8 cellular contexts compared by ENCODE assay signal in the genomic region with DNA sequence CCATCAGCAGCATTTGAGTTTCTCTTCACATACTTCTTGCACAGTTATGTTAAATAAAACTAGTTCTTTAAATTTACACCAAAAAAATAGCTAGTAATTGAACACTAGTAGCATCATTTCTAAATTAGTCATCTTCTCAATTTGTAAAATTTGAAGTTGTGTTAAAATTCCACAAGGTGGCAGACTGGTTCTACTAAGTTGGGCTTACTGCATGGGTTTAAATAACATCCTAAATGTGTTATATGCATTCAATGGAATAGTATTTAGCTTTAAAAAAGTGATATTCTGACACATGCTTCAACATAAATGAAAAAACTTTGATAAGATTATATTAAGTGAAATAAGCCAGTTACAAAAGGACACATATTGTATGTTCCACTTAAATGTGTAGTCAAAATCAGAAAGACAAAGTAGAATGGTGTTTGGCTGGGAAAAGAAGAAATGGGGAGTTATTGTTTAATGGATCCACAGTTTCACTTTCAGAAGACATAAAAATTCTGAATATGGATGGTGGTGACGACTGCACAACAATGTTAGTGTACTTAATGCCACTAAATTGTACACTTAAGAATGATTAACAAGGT. TPM values are rescaled to one million over a fixed set of nuclear protein-coding genes. Genes with fewer than 3 reads are reported as not detected.
DNase-seq lines count a peak whose midpoint lies in the region; ATAC-seq and TF ChIP-seq lines count a peak whose summit lies in the region.

No MANE protein-coding gene starts in this region.

- POLR2A ChIA-PET in A673 (lab: Charles Lee; ENCODE audit: low non-redundant PET): no interaction called here
- POLR2A ChIA-PET in WTC11 (lab: Charles Lee): no interaction called here

- TF ChIP-seq CTCF in A673 (conservative IDR thresholded peaks at IDR 0.05; ENCODE audit: low read depth, low read length) (peak; percentile 68), GM12874 (IDR thresholded peaks at IDR 0.05; ENCODE audit: insufficient read depth, low read depth, low read length) (peak; percentile 27; the same call in 1 of the 2 replicates), WTC11 (IDR thresholded peaks at IDR 0.05) (peak; percentile 41; the same call in 1 of the 2 replicates), right atrium auricular region (IDR thresholded peaks at IDR 0.05) (peak; percentile 28 to 69)

- peaks cover 5% of the 10 kb centered on the region; the same call in 1 of the 2 replicates for H3K9me3 Mint-ChIP-seq in WTC11
- H3K9me3 Mint-ChIP-seq in stimulated activated effector memory CD8-positive, alpha-beta T cell treated with anti-CD3 and anti-CD28 coated beads, Interleukin-12 subunit alpha, Interleukin-12 subunit beta, amount 100 ng/mL, for 72 hours: no peaks in the 10 kb centered on the region

- H3K9me3 ChIP-seq in A673 (ENCODE audit: low read depth, low read length, poor library complexity, severe bottlenecking) (no peaks in the 10 kb centered on the region), right atrium auricular region (no peaks in the 10 kb centered on the region)

- H3K27me3 Mint-ChIP-seq in WTC11 (ENCODE audit: low read depth): no peaks in the 10 kb centered on the region; the same call in 1 of the 2 replicates

- H3K27me3 ChIP-seq in A673 (replicated peaks; ENCODE audit: insufficient read depth, low read depth, low read length, poor library complexity) (no peaks in the 10 kb centered on the region), right atrium auricular region (no peaks in the 10 kb centered on the region)

- CTCF ChIA-PET in A673 (lab: Charles Lee): interaction anchor here (0.7 to 1.2 kb wide), 6 partner anchors 44 to 714 kb away, joined by 3 to 9 read pairs (median 4); no protein-coding TSS in a partner anchor
- CTCF ChIA-PET in WTC11 (lab: Charles Lee): interaction anchor here (0.6 to 2.5 kb wide), 16 partner anchors 10 to 488 kb away, joined by 3 to 44 read pairs (median 4); no protein-coding TSS in a partner anchor

- H3K27ac ChIP-seq in A673 (ENCODE audit: low read depth, low read length, poor library complexity, severe bottlenecking) (no peak overlapping the region), right atrium auricular region (no peak overlapping the region)

- no peak overlapping the region for H3K4me3 ChIP-seq in A673 (ENCODE audit: low read depth, low read length, poor library complexity, severe bottlenecking)
- no peak overlapping the region for H3K4me3 ChIP-seq in right atrium auricular region

- ATAC-seq in WTC11 (no peak), HG03521 (IDR thresholded peaks at IDR 0.05; ENCODE audit: unreplicated experiment) (no peak)
- ATAC-seq in stimulated activated effector memory CD8-positive, alpha-beta T cell treated with anti-CD3 and anti-CD28 coated beads, Interleukin-12 subunit alpha, Interleukin-12 subunit beta, amount 100 ng/mL, for 72 hours: peak; percentile 51

- DNase-seq in A673 (ENCODE audit: low spot score): peak; percentile 65
- DNase-seq in NCI-H2029 (lab: John Stamatoyannopoulos, UW): peak; percentile 30
- no peak for DNase-seq in WTC11 (ENCODE audit: low spot score)
- DNase-seq in right atrium auricular region (ENCODE audit: low spot score): no peak
- no peak for DNase-seq in stimulated activated effector memory CD8-positive, alpha-beta T cell treated with anti-CD3 and anti-CD28 coated beads, Interleukin-12 subunit alpha, Interleukin-12 subunit beta, amount 100 ng/mL, for 72 hours (ENCODE audit: low spot score in 2 of 2)
- no peak for DNase-seq in NCI-H1048 (lab: John Stamatoyannopoulos, UW)

- no peaks in the 10 kb centered on the region for H3K36me3 ChIP-seq in A673 (ENCODE audit: insufficient read depth, low read length, poor library complexity, severe bottlenecking)
- H3K36me3 ChIP-seq in right atrium auricular region: no peaks in the 10 kb centered on the region

- H3K27ac Mint-ChIP-seq in WTC11: no peak overlapping the region
- no peak overlapping the region for H3K27ac Mint-ChIP-seq in stimulated activated effector memory CD8-positive, alpha-beta T cell treated with anti-CD3 and anti-CD28 coated beads, Interleukin-12 subunit alpha, Interleukin-12 subunit beta, amount 100 ng/mL, for 72 hours

- H3K4me3 Mint-ChIP-seq in WTC11: no peak overlapping the region
- H3K4me3 Mint-ChIP-seq in stimulated activated effector memory CD8-positive, alpha-beta T cell treated with anti-CD3 and anti-CD28 coated beads, Interleukin-12 subunit alpha, Interleukin-12 subunit beta, amount 100 ng/mL, for 72 hours: no peak overlapping the region

- intact Hi-C loops in A673 (cut with micrococcal nuclease; ENCODE audit: unreplicated experiment): loop anchor here (1.0 to 2.0 kb wide), 3 partner anchors 188 to 661 kb away; no protein-coding TSS in a partner anchor

- H3K4me1 Mint-ChIP-seq in WTC11: no peaks in the 10 kb centered on the region
- H3K4me1 Mint-ChIP-seq in stimulated activated effector memory CD8-positive, alpha-beta T cell treated with anti-CD3 and anti-CD28 coated beads, Interleukin-12 subunit alpha, Interleukin-12 subunit beta, amount 100 ng/mL, for 72 hours: peaks cover 13% of the 10 kb centered on the region

- H3K36me3 Mint-ChIP-seq in WTC11: no peaks in the 10 kb centered on the region
- H3K36me3 Mint-ChIP-seq in stimulated activated effector memory CD8-positive, alpha-beta T cell treated with anti-CD3 and anti-CD28 coated beads, Interleukin-12 subunit alpha, Interleukin-12 subunit beta, amount 100 ng/mL, for 72 hours: no peaks in the 10 kb centered on the region

- H3K4me1 ChIP-seq in A673 (ENCODE audit: insufficient read depth, low read length, poor library complexity, severe bottlenecking): no peaks in the 10 kb centered on the region
- no peaks in the 10 kb centered on the region for H3K4me1 ChIP-seq in right atrium auricular region

- BruUV-seq in A673 (replicated peaks; lab: Mats Ljungman, UMichigan): no TSS peak

TF ChIP-seq in WTC11, 78 proteins besides CTCF, POLR2A, EP300 and RAD21:
- TF ChIP-seq JAZF1 (CRISPR knock-in tag; IDR thresholded peaks at IDR 0.05): no peak

RNA-seq across cellular contexts. Expression of gene RPRD1A, which starts 28.7 kb away (rescaled TPM):
- total RNA-seq in A673 (2021): 65.1 and 66.1 TPM in 2 replicates
- total RNA-seq in WTC11 (2021): 104 to 115 TPM (median 107 TPM) in 3 replicates
- 10 to 100 TPM; 34.2 to 51.7 TPM for total RNA-seq in right atrium auricular region

RNA-seq across cellular contexts. Expression of gene SLC39A6, which starts 33.1 kb away (rescaled TPM):
- total RNA-seq in A673 (2021): 58.1 and 70.7 TPM in 2 replicates
- 29.2 to 33.7 TPM (median 32.7 TPM) in 3 replicates for total RNA-seq in WTC11 (2021)
- 10 to 100 TPM; 15.9 to 20.0 TPM for total RNA-seq in right atrium auricular region

RNA-seq across cellular contexts. Expression of gene ELP2, which starts 33.7 kb away (rescaled TPM):
- 96.5 and 110 TPM in 2 replicates for total RNA-seq in A673 (2021)
- total RNA-seq in WTC11 (2021): 136 to 144 TPM (median 141 TPM) in 3 replicates
- total RNA-seq in right atrium auricular region: 10 to 100 TPM; 21.7 to 31.4 TPM

Comparison
In these comparisons a context has a peak if more than half of its experiments do, and no peak if none do; other contexts are left out.
1. DNase-seq: peak in A673 (single experiment) and NCI-H2029 (single experiment); none in WTC11 (single experiment), right atrium auricular region (single experiment), stimulated activated effector memory CD8-positive, alpha-beta T cell treated with anti-CD3 and anti-CD28 coated beads, Interleukin-12 subunit alpha, Interleukin-12 subunit beta, amount 100 ng/mL, for 72 hours (0 of 2) and NCI-H1048 (single experiment).
2. Peak in every context shown above with its lines, with median percentiles within 50 percentile points of each other: CTCF ChIP-seq.